ENCODE assay signal across 9 cellular contexts in the genomic region with DNA sequence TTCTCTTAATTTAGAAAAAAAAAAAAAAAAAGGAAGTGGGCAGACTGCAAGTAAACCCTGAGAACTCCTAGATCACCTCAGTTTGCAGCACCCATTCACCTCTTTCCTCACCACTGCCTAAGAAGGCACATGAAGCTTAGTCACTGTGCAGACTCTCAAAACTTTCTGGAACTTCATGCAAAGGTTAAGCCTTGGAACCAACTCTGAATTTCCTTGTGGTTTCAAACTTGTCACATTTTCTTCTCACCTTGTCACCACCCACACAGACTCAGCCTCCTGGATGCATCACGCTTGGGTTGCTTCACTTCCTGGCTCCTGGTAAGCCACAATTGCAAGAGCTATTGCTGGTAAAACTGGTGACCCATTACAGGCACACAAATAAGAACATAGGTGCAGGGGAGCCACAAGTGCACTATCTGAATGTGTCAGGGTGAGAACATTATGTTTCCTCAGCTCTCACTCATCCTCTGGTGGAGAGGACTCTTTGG. TPM values are rescaled to one million over a fixed set of nuclear protein-coding genes. Genes with fewer than 3 reads are reported as not detected.
DNase-seq lines count a peak whose midpoint lies in the region; ATAC-seq and TF ChIP-seq lines count a peak whose summit lies in the region.
"Had no signal": no experiment of that assay in that cellular context is flagged by ENCODE, and none has a peak within 500 bp of the region (broad histone marks: within the 10 kb centered on the region; RNA-seq: fewer than 3 reads in every experiment).

No MANE protein-coding gene starts in this region.

- H3K4me3 ChIP-seq in left ventricle myocardium inferior, result no peak overlapping the region
- H3K4me3 ChIP-seq in mammary epithelial cell (replicated peaks in 1 of 3; ENCODE audit: insufficient read depth in 1 of 3, low read depth in 2 of 3, low read length in 3 of 3), result no peak overlapping the region
- H3K4me3 ChIP-seq in lower leg skin (ENCODE audit: low read depth, poor library complexity, severe bottlenecking), result no peak overlapping the region
- H3K4me3 ChIP-seq: A549 had no signal

- H3K4me2 ChIP-seq in mammary epithelial cell (ENCODE audit: insufficient read depth, low read depth, low read length), result peak overlapping the region; percentile 13
- H3K4me2 ChIP-seq: A549 had no signal

- TF ChIP-seq CTCF in left ventricle myocardium inferior (IDR thresholded peaks at IDR 0.05; ENCODE audit: borderline replicate concordance) (no peak), mammary epithelial cell (conservative IDR thresholded peaks at IDR 0.05 in 1 of 2, IDR thresholded peaks at IDR 0.05 in 1 of 2; ENCODE audit: extremely low read depth in 1 of 2, insufficient read depth in 1 of 2, low read depth in 1 of 2, low read length in 2 of 2) (no peak), lower leg skin (IDR thresholded peaks at IDR 0.05) (no peak)

- H2AFZ ChIP-seq in mammary epithelial cell (ENCODE audit: low read depth, low read length), result no peak overlapping the region

- H3K79me2 ChIP-seq in mammary epithelial cell (ENCODE audit: insufficient read depth, low read length), result no peaks in the 10 kb centered on the region

- CTCF ChIA-PET in mammary epithelial cell (lab: Charles Lee; ENCODE audit: low non-redundant PET), result no interaction called here

- H3K4me1 ChIP-seq in left ventricle myocardium inferior, result no peaks in the 10 kb centered on the region
- H3K4me1 ChIP-seq in mammary epithelial cell (ENCODE audit: insufficient read depth, low read length), result peaks cover 14% of the 10 kb centered on the region

- dilution Hi-C loops in mammary epithelial cell (cut with HindIII; ENCODE audit: low sequenced_read_pairs), result no loop called here

- no peaks in the 10 kb centered on the region for H3K36me3 ChIP-seq in left ventricle myocardium inferior
- no peaks in the 10 kb centered on the region for H3K36me3 ChIP-seq in mammary epithelial cell (ENCODE audit: insufficient read depth, low read length)

- no peak for TF ChIP-seq POLR2A in lower leg skin (IDR thresholded peaks at IDR 0.05)

- H3K27ac ChIP-seq in left ventricle myocardium inferior (replicated peaks), result no peak overlapping the region
- H3K27ac ChIP-seq in mammary epithelial cell (ENCODE audit: insufficient read depth, low read depth, low read length), result peak overlapping the region; percentile 42

- ATAC-seq in HG03280 (IDR thresholded peaks at IDR 0.05; ENCODE audit: unreplicated experiment), result peak; percentile 68
- ATAC-seq: A549 had no signal

- WGBS in mammary epithelial cell (ENCODE audit: low coverage, missing lambda C conversion rate), result 0% methylated on average over 1 of the region's 1 CpG
- 32 to 43% methylated on average over 1 of the region's 1 CpG for WGBS in lower leg skin, 2 donors

- H3K9ac ChIP-seq in mammary epithelial cell (ENCODE audit: insufficient read depth, low read length), result no peak overlapping the region

- BruUV-seq in mammary epithelial cell (replicated peaks; lab: Mats Ljungman, UMichigan), result no TSS peak

- intact Hi-C loops in cardiac septum (cut with DNase I) (no loop called here), left ventricle myocardium inferior (cut with micrococcal nuclease) (no loop called here), mammary epithelial cell (cut with micrococcal nuclease) (no loop called here), lower leg skin (cut with DNase I; ENCODE audit: low total_unique reads) (no loop called here)

- DNase-seq in cardiac septum (ENCODE audit: low spot score) (peak; percentile 80), left ventricle myocardium inferior (no peak), T-helper 2 cell (peak in 4 of 5 experiments; percentile 26 to 98 (median 82)), mammary epithelial cell (peak; percentile 99), lower leg skin (ENCODE audit: low spot score in 2 of 2) (no peak), dedifferentiated amniotic fluid mesenchymal stem cell (ENCODE audit: extremely low spot score) (no peak)
- DNase-seq in stimulated activated CD4-positive, alpha-beta T cell treated with anti-CD3 and anti-CD28 coated beads, Interleukin-15, amount 100 ng/mL, for 24 hours, result peak; percentile 90

- H3K9me3 ChIP-seq in left ventricle myocardium inferior (replicated peaks) (peaks cover 23% of the 10 kb centered on the region), mammary epithelial cell (replicated peaks; ENCODE audit: insufficient read depth, low read length) (peaks cover 4% of the 10 kb centered on the region)

- no peaks in the 10 kb centered on the region for H4K20me1 ChIP-seq in mammary epithelial cell (ENCODE audit: insufficient read depth, low read length)

- in situ Hi-C loops in mammary epithelial cell (cut with MboI; ENCODE audit: low sequenced_read_pairs in 2 of 2), result no loop called here

- peaks cover 3% of the 10 kb centered on the region for H3K27me3 ChIP-seq in left ventricle myocardium inferior (ENCODE audit: low read depth)
- no peaks in the 10 kb centered on the region for H3K27me3 ChIP-seq in mammary epithelial cell (ENCODE audit: insufficient read depth, low read length)

RNA-seq across cellular contexts. Expression of a gene that starts 15.0 kb away (rescaled TPM):
- total RNA-seq in cardiac septum (20.7 TPM), left ventricle myocardium inferior (19.3 TPM), mammary epithelial cell (100 to 1,000 TPM in 1 of 2 donors, 10 to 100 TPM in 1; 56.0 to 136 TPM), lower leg skin (10 to 100 TPM; 18.7 to 69.5 (median 48.5) TPM)
- polyA plus RNA-seq in mammary epithelial cell, result 23.6 TPM
- 124 TPM for polyA minus RNA-seq in mammary epithelial cell

RNA-seq across cellular contexts. Expression of a gene that starts 29.9 kb away (rescaled TPM):
- not detected for total RNA-seq in cardiac septum
- not detected for total RNA-seq in left ventricle myocardium inferior
- total RNA-seq in mammary epithelial cell, result not detected
- polyA plus RNA-seq in mammary epithelial cell, result not detected
- not detected for polyA minus RNA-seq in mammary epithelial cell
- total RNA-seq in lower leg skin, result not detected
- polyA plus RNA-seq: A549 had no signal

Comparison
In these comparisons a context has a peak if more than half of its experiments do, and no peak if none do; other contexts are left out.
1. DNase-seq: peak in cardiac septum (single experiment), T-helper 2 cell (4 of 5), mammary epithelial cell (single experiment) and stimulated activated CD4-positive, alpha-beta T cell treated with anti-CD3 and anti-CD28 coated beads, Interleukin-15, amount 100 ng/mL, for 24 hours (single experiment); none in left ventricle myocardium inferior (single experiment), lower leg skin (0 of 2) and dedifferentiated amniotic fluid mesenchymal stem cell (single experiment).